9 cellular contexts compared by ENCODE assay signal in genomic region chr5:172740483-172741205, GRCh38. TPM values are rescaled to one million over a fixed set of nuclear protein-coding genes. Genes with fewer than 3 reads are reported as not detected.
DNase-seq lines count a peak whose midpoint lies in the region; ATAC-seq and TF ChIP-seq lines count a peak whose summit lies in the region.
"Had no signal": no experiment of that assay in that cellular context is flagged by ENCODE, and none has a peak within 500 bp of the region (broad histone marks: within the 10 kb centered on the region; RNA-seq: fewer than 3 reads in every experiment).

No MANE protein-coding gene starts in this region.

- peak overlapping the region; percentile 48 for H3K27ac Mint-ChIP-seq in T-helper 17 cell

- H3K4me3 ChIP-seq in heart left ventricle = no peak overlapping the region
- no peak overlapping the region for H3K4me3 ChIP-seq in gastrocnemius medialis

- 60 to 69% (median 63%) methylated on average over 13 to 15 of the region's 15 CpGs for WGBS in heart left ventricle, 4 donors

- peak; percentile 91 for DNase-seq in GM03348 (ENCODE audit: low spot score)
- DNase-seq in T-helper 17 cell = no peak
- DNase-seq in heart left ventricle = peak; percentile 73 to 90 (median 80)
- peak; percentile 40 to 75 for DNase-seq in gastrocnemius medialis
- DNase-seq in NCI-H345 (lab: John Stamatoyannopoulos, UW) = no peak
- DNase-seq: NCI-H524 treated with DMSO at 0.1 percent for 48 hours had no signal

- TF ChIP-seq CTCF in heart left ventricle (IDR thresholded peaks at IDR 0.05) (no peak), gastrocnemius medialis (IDR thresholded peaks at IDR 0.05 in 4 of 5, conservative IDR thresholded peaks at IDR 0.05 in 1 of 5) (no peak)

- ATAC-seq in T-helper 17 cell = no peak
- ATAC-seq in heart left ventricle = peak; percentile 88 to 96 (median 94)
- peak; percentile 91 to 92 for ATAC-seq in gastrocnemius medialis
- ATAC-seq in HG02642 (IDR thresholded peaks at IDR 0.05; ENCODE audit: poor library complexity, unreplicated experiment) = no peak
- no peak for ATAC-seq in HG03354 (IDR thresholded peaks at IDR 0.05; ENCODE audit: poor library complexity, severe bottlenecking, unreplicated experiment)
- no peak for ATAC-seq in HG03439 (IDR thresholded peaks at IDR 0.05; ENCODE audit: unreplicated experiment)

- H3K4me1 Mint-ChIP-seq in T-helper 17 cell = peaks cover 16% of the 10 kb centered on the region

- no peaks in the 10 kb centered on the region for H3K27me3 Mint-ChIP-seq in T-helper 17 cell

- in situ Hi-C loops in gastrocnemius medialis (cut with MboI; ENCODE audit: low sequenced_read_pairs in 4 of 4) = no loop called here

- TF ChIP-seq POLR2A in heart left ventricle (IDR thresholded peaks at IDR 0.05) = peak in 1 of 2 donors; percentile 29
- TF ChIP-seq POLR2A in gastrocnemius medialis (IDR thresholded peaks at IDR 0.05) = no peak

- no peak overlapping the region for H3K4me3 Mint-ChIP-seq in T-helper 17 cell

- no peaks in the 10 kb centered on the region for H3K36me3 Mint-ChIP-seq in T-helper 17 cell (ENCODE audit: low read depth)

- intact Hi-C loops in heart left ventricle (cut with DNase I) (no loop called here), gastrocnemius medialis (cut with DNase I; ENCODE audit: low total_unique reads) (no loop called here)

- H3K9me3 ChIP-seq in T-helper 17 cell (ENCODE audit: control insufficient read depth, low read length, poor library complexity, severe bottlenecking) (no peaks in the 10 kb centered on the region), heart left ventricle (no peaks in the 10 kb centered on the region), gastrocnemius medialis (no peaks in the 10 kb centered on the region)

- peaks cover 0 to 44% (median 15%) of the 10 kb centered on the region in 12 donors for H3K4me1 ChIP-seq in heart left ventricle
- peaks cover 12 to 22% of the 10 kb centered on the region in 2 donors for H3K4me1 ChIP-seq in gastrocnemius medialis

- H3K36me3 ChIP-seq in heart left ventricle = no peaks in the 10 kb centered on the region
- H3K36me3 ChIP-seq in gastrocnemius medialis = no peaks in the 10 kb centered on the region

- no peaks in the 10 kb centered on the region for H3K27me3 ChIP-seq in heart left ventricle
- H3K27me3 ChIP-seq in gastrocnemius medialis = no peaks in the 10 kb centered on the region

- peak overlapping the region; percentile 67 to 95 (median 82) for H3K27ac ChIP-seq in heart left ventricle
- H3K27ac ChIP-seq in gastrocnemius medialis = peak overlapping the region; percentile 49 to 73 (median 60)

RNA-seq across cellular contexts. Expression of gene DUSP1, which starts 30.4 kb away (rescaled TPM):
- total RNA-seq in T-helper 17 cell (1,000 to 10,000 TPM; 1,522 to 2,429 TPM), heart left ventricle (100 to 1,000 TPM in 4 of 9 donors, 10 to 100 TPM in 5; 39.9 to 335 (median 78.2) TPM), gastrocnemius medialis (1,000 to 10,000 TPM in 1 of 4 donors, 100 to 1,000 TPM in 3; 345 to 1,004 (median 793) TPM)
- 100 to 1,000 TPM in 1 of 2 donors, 10 to 100 TPM in 1; 24.3 to 116 TPM for polyA plus RNA-seq in heart left ventricle

Comparison
In these comparisons a context has a peak if more than half of its experiments do, and no peak if none do; other contexts are left out.
1. DNase-seq: peak in GM03348 (single experiment), heart left ventricle (5 of 5) and gastrocnemius medialis (2 of 2); none in T-helper 17 cell (0 of 3) and NCI-H345 (single experiment).
2. ATAC-seq: peak in heart left ventricle (4 of 4) and gastrocnemius medialis (2 of 2); none in T-helper 17 cell (single experiment), HG02642 (single experiment), HG03354 (single experiment) and HG03439 (single experiment).